In the genomic region with DNA sequence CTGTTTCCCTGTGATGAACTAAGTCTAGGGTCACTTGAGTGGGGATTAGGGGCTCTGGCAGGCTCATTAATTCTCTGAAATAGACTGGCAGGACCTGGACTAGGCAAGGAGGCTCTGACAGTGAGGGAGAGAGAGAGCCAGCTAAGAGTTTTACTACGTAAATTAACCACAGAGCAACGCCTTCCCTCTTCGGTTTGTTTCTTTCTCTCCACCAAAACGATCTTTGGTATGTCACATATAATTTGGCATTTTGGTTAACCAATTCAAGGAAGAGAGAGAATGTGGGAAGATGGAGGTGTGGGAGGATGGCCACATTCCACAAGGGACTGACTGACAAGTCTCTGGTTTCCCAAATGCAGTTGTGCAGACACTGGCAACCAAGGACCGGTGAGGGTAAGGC, we compare ENCODE assay signal across 37 cellular contexts. TPM values are rescaled to one million over a fixed set of nuclear protein-coding genes. Genes with fewer than 3 reads are reported as not detected.
DNase-seq lines count a peak whose midpoint lies in the region; ATAC-seq, FAIRE-seq and TF ChIP-seq lines count a peak whose summit lies in the region.
"Had no signal": no experiment of that assay in that cellular context is flagged by ENCODE, and none has a peak within 500 bp of the region (broad histone marks: within the 10 kb centered on the region; RNA-seq: fewer than 3 reads in every experiment).

No MANE protein-coding gene starts in this region.

- intact Hi-C loops in heart left ventricle (cut with DNase I): no loop called here
- intact Hi-C loops in Right ventricle myocardium superior (cut with DNase I): no loop called here

- POLR2A ChIA-PET in SK-N-SH (lab: Yijun Ruan, JAX): no interaction called here

- no peak overlapping the region for H3K4me3 Mint-ChIP-seq in astrocyte (ENCODE audit: unreplicated experiment)
- H3K4me3 Mint-ChIP-seq: CD4-positive, CD25-positive, alpha-beta regulatory T cell; nephron progenitor cell had no signal

- H3K27ac Mint-ChIP-seq in astrocyte (ENCODE audit: unreplicated experiment): no peak overlapping the region
- H3K27ac Mint-ChIP-seq: nephron progenitor cell had no signal

- 74 to 88% (median 79%) methylated on average over 5 of the region's 5 CpGs for WGBS in heart left ventricle, 4 donors
- WGBS in thymus: 94% methylated on average over 5 of the region's 5 CpGs
- WGBS in SK-N-SH (ENCODE audit: low lambda C conversion rate): 93% methylated on average over 5 of the region's 5 CpGs

- H3K4me3 ChIP-seq in heart left ventricle (no peak overlapping the region), astrocyte (ENCODE audit: insufficient read depth, low read depth, low read length) (no peak overlapping the region), parathyroid adenoma (ENCODE audit: low read depth, low read length) (no peak overlapping the region), thymus (ENCODE audit: low read length) (no peak overlapping the region), SK-N-SH (ENCODE audit: low read depth in 2 of 2, low read length in 1 of 2) (no peak overlapping the region)
- H3K4me3 ChIP-seq: ascending aorta, cardiac muscle cell, ovary, transverse colon had no signal

- H3K27me3 Mint-ChIP-seq in astrocyte (ENCODE audit: low read depth, unreplicated experiment): no peaks in the 10 kb centered on the region
- H3K27me3 Mint-ChIP-seq: CD4-positive, CD25-positive, alpha-beta regulatory T cell had no signal

- H3K27ac ChIP-seq in heart left ventricle (peak overlapping the region; percentile 7 to 84 (median 61)), astrocyte (ENCODE audit: low read depth, low read length) (no peak overlapping the region), parathyroid adenoma (peak overlapping the region; percentile 8), thymus (ENCODE audit: low read depth) (peak overlapping the region; percentile 31), SK-N-SH (ENCODE audit: low read depth in 2 of 2, low read length in 1 of 2) (no peak overlapping the region)
- H3K27ac ChIP-seq: ascending aorta, cardiac muscle cell, foreskin keratinocyte, ovary, transverse colon, VCaP had no signal

- H2AFZ ChIP-seq in astrocyte (ENCODE audit: low read depth, low read length) (no peak overlapping the region), parathyroid adenoma (no peak overlapping the region), SK-N-SH (ENCODE audit: low read depth) (no peak overlapping the region)

- TF ChIP-seq EP300 in SK-N-SH (IDR thresholded peaks at IDR 0.05; ENCODE audit: borderline replicate concordance in 1 of 2, low read depth in 1 of 2, low read length in 1 of 2): no peak

- no peak overlapping the region for H3K4me2 ChIP-seq in astrocyte (ENCODE audit: low read length)
- no peak overlapping the region for H3K4me2 ChIP-seq in parathyroid adenoma (ENCODE audit: low read length)
- no peak overlapping the region for H3K4me2 ChIP-seq in SK-N-SH

- CTCF ChIA-PET in SK-N-SH (lab: Yijun Ruan, JAX): interaction anchor here (1.1 to 2.6 kb wide), 4 partner anchors 9 to 447 kb away, joined by 3 to 16 read pairs (median 4); a partner anchor contains a TSS

- H3K9me2 ChIP-seq in SK-N-SH: no peaks in the 10 kb centered on the region

- no peak for DNase-seq in heart left ventricle
- DNase-seq in Right ventricle myocardium superior: no peak
- DNase-seq in astrocyte (ENCODE audit: low read depth): peak; percentile 58
- DNase-seq in SK-N-SH: no peak
- DNase-seq: activated CD4-positive, alpha-beta T cell treated with anti-CD3 and anti-CD28 coated beads for 4 hours; activated effector memory CD4-positive, alpha-beta T cell treated with anti-CD3 and anti-CD28 coated beads, Interleukin-2, amount 50 U/mL, for 16 hours; activated T-cell treated with anti-CD3 and anti-CD28 coated beads for 4 hours; Calu3; CD4-positive, CD25-positive, alpha-beta regulatory T cell; cortex of kidney; DMS79 treated with DMSO at 0.1 percent for 48 hours; erythroblast; foreskin keratinocyte; GDM1; HCEC 1CT; kidney glomerular epithelial cell; NCI-H1436; NCI-H2081; NCI-H526; nephron progenitor cell; ovary; retina; SIG-M5; stimulated activated CD4-positive, alpha-beta T cell treated with anti-CD3 and anti-CD28 coated beads, Interleukin-2, amount 100 ng/mL, for 48 hours; SW 1271; T1000; transverse colon had no signal

- no peak for TF ChIP-seq CTCF in heart left ventricle (IDR thresholded peaks at IDR 0.05)
- no peak for TF ChIP-seq CTCF in astrocyte (IDR thresholded peaks at IDR 0.05; ENCODE audit: insufficient read depth, low read depth, low read length)
- TF ChIP-seq CTCF in parathyroid adenoma (IDR thresholded peaks at IDR 0.05): no peak
- no peak for TF ChIP-seq CTCF in SK-N-SH (IDR thresholded peaks at IDR 0.05)

- H4K20me1 ChIP-seq in astrocyte (ENCODE audit: insufficient read depth, low read length) (no peaks in the 10 kb centered on the region), SK-N-SH (ENCODE audit: insufficient read depth) (no peaks in the 10 kb centered on the region)

- H3K27me3 ChIP-seq in heart left ventricle (no peaks in the 10 kb centered on the region), astrocyte (ENCODE audit: insufficient read depth, low read length) (no peaks in the 10 kb centered on the region), parathyroid adenoma (ENCODE audit: control insufficient read depth, insufficient read depth, low read length) (no peaks in the 10 kb centered on the region), thymus (ENCODE audit: control insufficient read depth, insufficient read depth) (no peaks in the 10 kb centered on the region), SK-N-SH (ENCODE audit: insufficient read depth) (no peaks in the 10 kb centered on the region)
- H3K27me3 ChIP-seq: ascending aorta, cardiac muscle cell, foreskin keratinocyte, ovary, transverse colon had no signal

- H3K4me1 ChIP-seq in heart left ventricle: peaks cover 0 to 48% (median 37%) of the 10 kb centered on the region in 12 donors
- H3K4me1 ChIP-seq in astrocyte (ENCODE audit: insufficient read depth, low read length): peaks cover 17% of the 10 kb centered on the region
- no peaks in the 10 kb centered on the region for H3K4me1 ChIP-seq in parathyroid adenoma
- H3K4me1 ChIP-seq in thymus (ENCODE audit: control insufficient read depth, insufficient read depth, low read length): no peaks in the 10 kb centered on the region
- H3K4me1 ChIP-seq in SK-N-SH (ENCODE audit: control insufficient read depth in 1 of 2, insufficient read depth in 2 of 2, low read depth in 1 of 2, low read length in 1 of 2): no peaks in the 10 kb centered on the region; a peak in 1 of 4 replicates
- H3K4me1 ChIP-seq: transverse colon had no signal

- ATAC-seq in heart left ventricle (no peak), Right ventricle myocardium superior (ENCODE audit: poor library complexity) (no peak), HG03280 (IDR thresholded peaks at IDR 0.05; ENCODE audit: unreplicated experiment) (no peak), GM18870 (IDR thresholded peaks at IDR 0.05; ENCODE audit: unreplicated experiment) (no peak)
- ATAC-seq: foreskin keratinocyte, HepG2, Panc1 had no signal

- no peak for TF ChIP-seq RAD21 in SK-N-SH (IDR thresholded peaks at IDR 0.05; ENCODE audit: low read length)

- H3F3A ChIP-seq in SK-N-SH (replicated peaks; ENCODE audit: insufficient read depth): peaks cover 4% of the 10 kb centered on the region

- no peak overlapping the region for H3K9ac ChIP-seq in astrocyte (ENCODE audit: low read length)
- H3K9ac ChIP-seq in parathyroid adenoma: no peak overlapping the region
- H3K9ac ChIP-seq in SK-N-SH: no peak overlapping the region

- no peak for TF ChIP-seq POLR2A in heart left ventricle (IDR thresholded peaks at IDR 0.05)

- FAIRE-seq in astrocyte (lab: Jason Lieb, UNC): no peak
- FAIRE-seq: A204.1, HepG2 had no signal

- H3K36me3 Mint-ChIP-seq in astrocyte (ENCODE audit: low read depth, unreplicated experiment): peaks cover 4% of the 10 kb centered on the region

- peaks cover 13% of the 10 kb centered on the region for H3K4me1 Mint-ChIP-seq in astrocyte (ENCODE audit: low read depth, unreplicated experiment)

- H3K36me3 ChIP-seq in heart left ventricle (peaks cover 0 to 95% (median 57%) of the 10 kb centered on the region in 9 donors), astrocyte (ENCODE audit: insufficient read depth, low read length) (peaks cover 6% of the 10 kb centered on the region), parathyroid adenoma (ENCODE audit: control insufficient read depth, insufficient read depth, low read length) (no peaks in the 10 kb centered on the region), thymus (ENCODE audit: control insufficient read depth, insufficient read depth) (peaks cover 55% of the 10 kb centered on the region), SK-N-SH (replicated peaks in 1 of 2; ENCODE audit: control insufficient read depth in 1 of 2, insufficient read depth in 2 of 2, low read length in 1 of 2) (peaks cover 23 to 33% of the 10 kb centered on the region in 2 experiments)
- H3K36me3 ChIP-seq: ovary had no signal

- H3K9me3 ChIP-seq in heart left ventricle: no peaks in the 10 kb centered on the region
- H3K9me3 ChIP-seq in astrocyte (ENCODE audit: insufficient read depth, low read depth, low read length): no peaks in the 10 kb centered on the region
- no peaks in the 10 kb centered on the region for H3K9me3 ChIP-seq in parathyroid adenoma (ENCODE audit: control insufficient read depth, low read length)
- H3K9me3 ChIP-seq in thymus (ENCODE audit: control insufficient read depth): no peaks in the 10 kb centered on the region
- no peaks in the 10 kb centered on the region for H3K9me3 ChIP-seq in SK-N-SH
- H3K9me3 ChIP-seq: ascending aorta, ovary, transverse colon had no signal

- H3K9me3 Mint-ChIP-seq in astrocyte (ENCODE audit: unreplicated experiment): no peaks in the 10 kb centered on the region
- H3K9me3 Mint-ChIP-seq: nephron progenitor cell had no signal

- H3K79me2 ChIP-seq in astrocyte (ENCODE audit: insufficient read depth, low read length) (no peaks in the 10 kb centered on the region), parathyroid adenoma (no peaks in the 10 kb centered on the region), SK-N-SH (ENCODE audit: insufficient read depth) (no peaks in the 10 kb centered on the region)

TF ChIP-seq in SK-N-SH, 30 proteins besides CTCF, POLR2A, EP300 and RAD21 (continues in another document):
- TF ChIP-seq JUND (IDR thresholded peaks at IDR 0.05): no peak

RNA-seq across cellular contexts. Expression of a gene that starts 27.9 kb away (rescaled TPM):
- total RNA-seq in heart left ventricle: 10 to 100 TPM in 7 of 9 donors, 1 to 10 TPM in 2; 6.0 to 28.9 (median 13.2) TPM
- 10 to 100 TPM in 1 of 2 donors, 1 to 10 TPM in 1; 8.3 to 24.2 TPM for polyA plus RNA-seq in heart left ventricle
- 16.8 TPM for total RNA-seq in Right ventricle myocardium superior
- 9.6 and 11.7 TPM in 2 replicates for total RNA-seq in astrocyte
- polyA plus RNA-seq in thymus: 56.5 TPM
- polyA plus RNA-seq in SK-N-SH (2012; rRNA removed): 26.9 and 29.4 TPM in 2 replicates
- polyA plus RNA-seq in SK-N-SH (2012; cell fraction: cytosol; rRNA removed): 3.8 and 6.1 TPM in 2 replicates
- polyA plus RNA-seq in SK-N-SH (2012; cell fraction: nucleus; rRNA removed): 205 and 218 TPM in 2 replicates

RNA-seq across cellular contexts. Expression of a gene that starts 48.3 kb away (rescaled TPM):
- total RNA-seq in heart left ventricle (10 to 100 TPM; 35.2 to 78.8 (median 55.2) TPM), Right ventricle myocardium superior (117 TPM), astrocyte (38.4 and 42.3 TPM in 2 replicates)
- polyA plus RNA-seq in heart left ventricle (100 to 1,000 TPM in 1 of 2 donors, 10 to 100 TPM in 1; 35.9 to 237 TPM), thymus (39.7 TPM), SK-N-SH (2012; rRNA removed) (42.2 and 47.7 TPM in 2 replicates)
- 20.7 and 30.1 TPM in 2 replicates for polyA plus RNA-seq in SK-N-SH (2012; cell fraction: cytosol; rRNA removed)
- polyA plus RNA-seq in SK-N-SH (2012; cell fraction: nucleus; rRNA removed): 23.7 and 25.6 TPM in 2 replicates

Comparison
In these comparisons a context has a peak if more than half of its experiments do, and no peak if none do; other contexts are left out.
1. H3K27ac ChIP-seq: peak in heart left ventricle (12 of 12), parathyroid adenoma (single experiment) and thymus (single experiment); none in astrocyte (single experiment) and SK-N-SH (0 of 2).